In genomic region chr7:727104-727805, GRCh38 we compare ENCODE assay signal across 8 cellular contexts. TPM values are rescaled to one million over a fixed set of nuclear protein-coding genes. Genes with fewer than 3 reads are reported as not detected.
DNase-seq lines count a peak whose midpoint lies in the region; ATAC-seq, FAIRE-seq and TF ChIP-seq lines count a peak whose summit lies in the region.

PRKAR1B (minus strand) TSS chr7:727281; CDS start chr7:711505, 15,776 bp downstream.

- CTCF ChIA-PET in MCF 10A (lab: Yijun Ruan, JAX) = interaction anchor here (1.5 to 2.0 kb wide), 2 partner anchors 188 to 406 kb away, joined by 3 to 6 read pairs; no protein-coding TSS in a partner anchor

- dilution Hi-C loops in keratinocyte (cut with MboI; ENCODE audit: extremely low pct_ligation_motif_present, low sequenced_read_pairs) = no loop called here

- H3K4me1 ChIP-seq in SJCRH30 (peaks cover 5% of the 10 kb centered on the region; the same call in 1 of the 2 replicates), keratinocyte (ENCODE audit: control insufficient read depth, extremely low read depth, insufficient read depth, low read length) (peaks cover 18% of the 10 kb centered on the region)

- H3K4me1 Mint-ChIP-seq in MCF 10A (ENCODE audit: insufficient read depth, unreplicated experiment) = peaks cover 36% of the 10 kb centered on the region

- BruUV-seq in MCF 10A (replicated peaks; lab: Mats Ljungman, UMichigan) = no TSS peak

- DNase-seq in AG20443 (ENCODE audit: low spot score) = peak; percentile 62
- peak in 1 of 2 experiments; percentile 28 for DNase-seq in SJCRH30
- peak; percentile 20 for DNase-seq in MCF 10A (ENCODE audit: unreplicated experiment)
- no peak for DNase-seq in keratinocyte (ENCODE audit: low read depth, low spot score)
- peak; percentile 47 to 64 for DNase-seq in stimulated activated CD4-positive, alpha-beta T cell treated with anti-CD3 and anti-CD28 coated beads, Interleukin-2, amount 100 ng/mL, for 24 hours
- no peak for DNase-seq in retina

- FAIRE-seq in keratinocyte (lab: Jason Lieb, UNC) = no peak

- peaks cover 32% of the 10 kb centered on the region for H3K79me2 ChIP-seq in keratinocyte (ENCODE audit: control insufficient read depth, insufficient read depth, low read length)

- H3K27ac ChIP-seq in SJCRH30 = peak within 1 kb of the TSS; percentile 52
- H3K27ac ChIP-seq in keratinocyte (ENCODE audit: control insufficient read depth, insufficient read depth, low read length) = peak within 1 kb of the TSS; percentile 47

- peak within 1 kb of the TSS; percentile 75 for H3K27ac Mint-ChIP-seq in MCF 10A (ENCODE audit: low read depth, unreplicated experiment)

- H3K27me3 ChIP-seq in SJCRH30 = no peaks in the 10 kb centered on the region
- no peaks in the 10 kb centered on the region for H3K27me3 ChIP-seq in keratinocyte (ENCODE audit: control insufficient read depth, extremely low read depth, insufficient read depth, low read length)

- TF ChIP-seq CTCF in MCF 10A (IDR thresholded peaks at IDR 0.05; ENCODE audit: unreplicated experiment) (no peak), keratinocyte (optimal IDR thresholded peaks at IDR 0.05 in 1 of 3, IDR thresholded peaks at IDR 0.05 in 1 of 3, conservative IDR thresholded peaks at IDR 0.05 in 1 of 3; ENCODE audit: extremely low read depth in 1 of 3, insufficient read depth in 2 of 3, low read length in 3 of 3) (peak in 1 of 3 experiments; percentile 7)

- H3K9me3 Mint-ChIP-seq in MCF 10A (ENCODE audit: unreplicated experiment) = no peaks in the 10 kb centered on the region

- peak within 1 kb of the TSS; percentile 78 for H3K4me3 Mint-ChIP-seq in MCF 10A (ENCODE audit: unreplicated experiment)

- H3K4me3 ChIP-seq in SJCRH30 = peak within 1 kb of the TSS; percentile 92
- peak within 1 kb of the TSS; percentile 48 to 68 (median 65) for H3K4me3 ChIP-seq in keratinocyte (ENCODE audit: control insufficient read depth in 2 of 3, extremely low read depth in 1 of 3, insufficient read depth in 2 of 3, low read depth in 1 of 3, low read length in 3 of 3)

- H2AFZ ChIP-seq in keratinocyte (ENCODE audit: control insufficient read depth, low read length) = peak within 1 kb of the TSS; percentile 52

- no peaks in the 10 kb centered on the region for H3K9me1 ChIP-seq in keratinocyte (ENCODE audit: control insufficient read depth, extremely low read depth, insufficient read depth, low read length)

- H3K36me3 ChIP-seq in SJCRH30 = no peaks in the 10 kb centered on the region
- H3K36me3 ChIP-seq in keratinocyte (ENCODE audit: control insufficient read depth in 2 of 2, extremely low read depth in 1 of 2, insufficient read depth in 2 of 2, low read length in 2 of 2) = peaks cover 10 to 22% of the 10 kb centered on the region in 2 experiments

- POLR2A ChIA-PET in MCF 10A (lab: Yijun Ruan, JAX) = interaction anchor here (0.7 to 1.4 kb wide), 4 partner anchors 40 to 411 kb away, joined by 3 to 4 read pairs (median 3); a partner anchor contains a TSS

- peak; percentile 30 for ATAC-seq in GM19043 (IDR thresholded peaks at IDR 0.05; ENCODE audit: low read depth, unreplicated experiment)
- peak; percentile 41 for ATAC-seq in HG03159 (IDR thresholded peaks at IDR 0.05; ENCODE audit: unreplicated experiment)

- intact Hi-C loops in MCF 10A (cut with micrococcal nuclease) = loop anchor here (5.0 kb wide), 2 partner anchors 190 to 210 kb away; partner anchors contain the start of gene PDGFA

- no peaks in the 10 kb centered on the region for H3K27me3 Mint-ChIP-seq in MCF 10A (ENCODE audit: insufficient read depth, unreplicated experiment)

- H3K36me3 Mint-ChIP-seq in MCF 10A (ENCODE audit: insufficient read depth, unreplicated experiment) = peaks cover 24% of the 10 kb centered on the region

- peak within 1 kb of the TSS; percentile 68 for H3K9ac ChIP-seq in keratinocyte (ENCODE audit: control insufficient read depth, extremely low read depth, insufficient read depth, low read length)

- H3K4me2 ChIP-seq in keratinocyte (ENCODE audit: control insufficient read depth, extremely low read depth, insufficient read depth, low read depth, low read length) = peak within 1 kb of the TSS; percentile 87

- peaks cover 2% of the 10 kb centered on the region for H4K20me1 ChIP-seq in keratinocyte (ENCODE audit: control insufficient read depth, extremely low read depth, insufficient read depth, low read length)

- H3K9me3 ChIP-seq in SJCRH30 (replicated peaks) (no peaks in the 10 kb centered on the region), keratinocyte (ENCODE audit: control insufficient read depth, low read depth, low read length) (peaks cover 3% of the 10 kb centered on the region)

RNA-seq across cellular contexts. Expression of gene PRKAR1B, which starts in this region (rescaled TPM):
- 6.9 and 9.0 TPM in 2 replicates for total RNA-seq in SJCRH30 (2014; rRNA removed; shearing (Covaris generic))
- total RNA-seq in MCF 10A (2022) = 25.4 and 31.5 TPM in 2 replicates
- polyA plus RNA-seq in keratinocyte = 10.2 to 14.2 TPM (median 10.8 TPM) in 3 replicates
- 8.5 TPM for polyA plus RNA-seq in keratinocyte (2011; ENCODE audit: low read depth)
- 9.9 and 17.7 TPM in 2 replicates for polyA plus RNA-seq in keratinocyte (2011; cell fraction: cytosol; rRNA removed)
- polyA plus RNA-seq in keratinocyte (2011; cell fraction: nucleus; rRNA removed) = 14.7 and 17.8 TPM in 2 replicates
- 5.8 and 23.3 TPM in 2 replicates for polyA plus RNA-seq in keratinocyte (2012; ENCODE audit: low replicate concordance)
- 10.0 to 30.0 TPM (median 25.4 TPM) in 3 replicates for polyA minus RNA-seq in keratinocyte
- polyA minus RNA-seq in keratinocyte (2011; cell fraction: cytosol; rRNA and poly(A)+ RNA removed) = 24.4 TPM
- polyA minus RNA-seq in keratinocyte (2011; cell fraction: nucleus; rRNA and poly(A)+ RNA removed) = 8.1 and 15.0 TPM in 2 replicates

Comparison
In these comparisons a context has a peak if more than half of its experiments do, and no peak if none do; other contexts are left out.
1. DNase-seq: peak in AG20443 (single experiment), MCF 10A (single experiment) and stimulated activated CD4-positive, alpha-beta T cell treated with anti-CD3 and anti-CD28 coated beads, Interleukin-2, amount 100 ng/mL, for 24 hours (2 of 2); none in keratinocyte (single experiment) and retina (single experiment).